Comparison of ENCODE assay signal across 1 cellular context in the genomic region with DNA sequence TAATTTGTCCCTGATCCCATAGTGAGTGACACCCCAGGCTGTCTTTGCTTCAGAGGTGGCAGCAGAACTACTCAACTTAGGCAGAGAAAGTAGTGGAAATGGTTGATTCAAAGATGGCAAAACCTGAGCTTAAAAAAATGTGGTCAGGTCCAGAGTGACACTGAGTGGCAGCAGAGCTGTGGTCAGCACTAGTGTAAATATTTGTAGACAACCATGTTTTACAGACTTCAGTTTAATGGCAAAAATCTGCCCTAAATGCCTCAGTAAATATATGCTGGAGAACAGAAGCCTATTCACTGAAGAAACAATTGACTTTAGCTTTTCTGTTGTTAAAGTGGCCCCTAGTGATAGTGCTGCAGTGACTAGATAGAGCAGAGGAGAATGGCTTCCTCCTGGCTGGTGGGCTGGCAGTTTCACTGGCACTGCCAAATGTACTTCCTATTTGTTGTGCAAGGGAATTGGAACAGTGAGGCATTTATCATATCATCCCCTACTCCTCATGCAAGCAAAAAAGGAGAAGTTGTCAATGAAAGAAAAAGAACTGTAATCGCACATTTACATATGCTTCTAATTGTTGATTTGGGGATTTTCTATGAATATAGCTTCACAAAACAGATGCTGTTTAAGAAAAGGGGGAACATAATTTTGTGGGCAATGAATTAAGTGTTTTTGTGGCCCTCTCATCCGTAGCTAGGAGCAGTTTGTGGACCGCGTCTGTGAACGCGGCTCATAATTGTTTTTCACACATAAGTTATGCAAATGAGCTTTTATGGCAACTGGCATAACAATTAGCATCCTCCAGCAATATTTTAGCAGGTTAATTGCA.
TF ChIP-seq lines count a peak whose summit lies in the region.

No MANE protein-coding gene starts in this region.

TF ChIP-seq in HepG2, 621 proteins besides CTCF, POLR2A, EP300 and RAD21 (continues in another document):
- peak; percentile 68 for TF ChIP-seq ZNF3 (CRISPR knock-in tag; IDR thresholded peaks at IDR 0.05)
- TF ChIP-seq, protein P1, sequence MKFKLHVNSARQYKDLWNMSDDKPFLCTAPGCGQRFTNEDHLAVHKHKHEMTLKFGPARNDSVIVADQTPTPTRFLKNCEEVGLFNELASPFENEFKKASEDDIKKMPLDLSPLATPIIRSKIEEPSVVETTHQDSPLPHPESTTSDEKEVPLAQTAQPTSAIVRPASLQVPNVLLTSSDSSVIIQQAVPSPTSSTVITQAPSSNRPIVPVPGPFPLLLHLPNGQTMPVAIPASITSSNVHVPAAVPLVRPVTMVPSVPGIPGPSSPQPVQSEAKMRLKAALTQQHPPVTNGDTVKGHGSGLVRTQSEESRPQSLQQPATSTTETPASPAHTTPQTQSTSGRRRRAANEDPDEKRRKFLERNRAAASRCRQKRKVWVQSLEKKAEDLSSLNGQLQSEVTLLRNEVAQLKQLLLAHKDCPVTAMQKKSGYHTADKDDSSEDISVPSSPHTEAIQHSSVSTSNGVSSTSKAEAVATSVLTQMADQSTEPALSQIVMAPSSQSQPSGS (CRISPR knock-in tag; IDR thresholded peaks at IDR 0.05): peak; percentile 66
- 0 out of 2 replicates have a peak, but pooled peaks have one; percentile 58 for TF ChIP-seq NR2F2 (IDR thresholded peaks at IDR 0.05; ENCODE audit: borderline replicate concordance, low read depth)
- TF ChIP-seq ATRX (CRISPR knock-in tag; IDR thresholded peaks at IDR 0.05; ENCODE audit: borderline replicate concordance): no peak
- TF ChIP-seq ZNF232 (CRISPR knock-in tag; IDR thresholded peaks at IDR 0.05; ENCODE audit: borderline replicate concordance): no peak
- TF ChIP-seq, protein P2, sequence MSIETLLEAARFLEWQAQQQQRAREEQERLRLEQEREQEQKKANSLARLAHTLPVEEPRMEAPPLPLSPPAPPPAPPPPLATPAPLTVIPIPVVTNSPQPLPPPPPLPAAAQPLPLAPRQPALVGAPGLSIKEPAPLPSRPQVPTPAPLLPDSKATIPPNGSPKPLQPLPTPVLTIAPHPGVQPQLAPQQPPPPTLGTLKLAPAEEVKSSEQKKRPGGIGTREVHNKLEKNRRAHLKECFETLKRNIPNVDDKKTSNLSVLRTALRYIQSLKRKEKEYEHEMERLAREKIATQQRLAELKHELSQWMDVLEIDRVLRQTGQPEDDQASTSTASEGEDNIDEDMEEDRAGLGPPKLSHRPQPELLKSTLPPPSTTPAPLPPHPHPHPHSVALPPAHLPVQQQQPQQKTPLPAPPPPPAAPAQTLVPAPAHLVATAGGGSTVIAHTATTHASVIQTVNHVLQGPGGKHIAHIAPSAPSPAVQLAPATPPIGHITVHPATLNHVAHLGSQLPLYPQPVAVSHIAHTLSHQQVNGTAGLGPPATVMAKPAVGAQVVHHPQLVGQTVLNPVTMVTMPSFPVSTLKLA (IDR thresholded peaks at IDR 0.05): no peak
- TF ChIP-seq SOX13 (IDR thresholded peaks at IDR 0.05): peak; percentile 58; the same call in 1 of the 2 replicates
- peak in 1 of 2 experiments; percentile 97; a peak in 2 of 4 replicates for TF ChIP-seq SOX13 (CRISPR knock-in tag; conservative IDR thresholded peaks at IDR 0.05 in 1 of 2, IDR thresholded peaks at IDR 0.05 in 1 of 2)
- TF ChIP-seq ZSCAN9 (CRISPR knock-in tag; IDR thresholded peaks at IDR 0.05; ENCODE audit: borderline replicate concordance): peak; percentile 47; the same call in 1 of the 2 replicates
- no peak for TF ChIP-seq FOXP1 (IDR thresholded peaks at IDR 0.05)
- TF ChIP-seq FOXP1 (CRISPR knock-in tag; IDR thresholded peaks at IDR 0.05): peak; percentile 56; the same call in 1 of the 2 replicates
- TF ChIP-seq TBX2 (CRISPR knock-in tag; IDR thresholded peaks at IDR 0.05; ENCODE audit: borderline replicate concordance): peak; percentile 70
- TF ChIP-seq FOXJ3 (CRISPR knock-in tag; IDR thresholded peaks at IDR 0.05; ENCODE audit: borderline replicate concordance): peak; percentile 72; the same call in 1 of the 2 replicates
- TF ChIP-seq, protein P3, sequence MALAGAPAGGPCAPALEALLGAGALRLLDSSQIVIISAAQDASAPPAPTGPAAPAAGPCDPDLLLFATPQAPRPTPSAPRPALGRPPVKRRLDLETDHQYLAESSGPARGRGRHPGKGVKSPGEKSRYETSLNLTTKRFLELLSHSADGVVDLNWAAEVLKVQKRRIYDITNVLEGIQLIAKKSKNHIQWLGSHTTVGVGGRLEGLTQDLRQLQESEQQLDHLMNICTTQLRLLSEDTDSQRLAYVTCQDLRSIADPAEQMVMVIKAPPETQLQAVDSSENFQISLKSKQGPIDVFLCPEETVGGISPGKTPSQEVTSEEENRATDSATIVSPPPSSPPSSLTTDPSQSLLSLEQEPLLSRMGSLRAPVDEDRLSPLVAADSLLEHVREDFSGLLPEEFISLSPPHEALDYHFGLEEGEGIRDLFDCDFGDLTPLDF (CRISPR knock-in tag; IDR thresholded peaks at IDR 0.05): no peak
- no peak for TF ChIP-seq ZC3H4 (CRISPR knock-in tag; IDR thresholded peaks at IDR 0.05; ENCODE audit: borderline replicate concordance)
- TF ChIP-seq ZNF678 (CRISPR knock-in tag; IDR thresholded peaks at IDR 0.05): no peak
- no peak for TF ChIP-seq SSRP1 (CRISPR knock-in tag; IDR thresholded peaks at IDR 0.05)
- peak; percentile 55 for TF ChIP-seq KAT8 (CRISPR knock-in tag; IDR thresholded peaks at IDR 0.05)
- TF ChIP-seq, protein P4, sequence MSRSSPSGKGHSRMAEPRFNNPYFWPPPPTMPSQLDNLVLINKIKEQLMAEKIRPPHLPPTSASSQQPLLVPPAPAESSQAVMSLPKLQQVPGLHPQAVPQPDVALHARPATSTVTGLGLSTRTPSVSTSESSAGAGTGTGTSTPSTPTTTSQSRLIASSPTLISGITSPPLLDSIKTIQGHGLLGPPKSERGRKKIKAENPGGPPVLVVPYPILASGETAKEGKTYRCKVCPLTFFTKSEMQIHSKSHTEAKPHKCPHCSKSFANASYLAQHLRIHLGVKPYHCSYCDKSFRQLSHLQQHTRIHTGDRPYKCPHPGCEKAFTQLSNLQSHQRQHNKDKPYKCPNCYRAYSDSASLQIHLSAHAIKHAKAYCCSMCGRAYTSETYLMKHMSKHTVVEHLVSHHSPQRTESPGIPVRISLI (CRISPR knock-in tag; IDR thresholded peaks at IDR 0.05; ENCODE audit: borderline replicate concordance): peak; percentile 83; the same call in 1 of the 2 replicates
- TF ChIP-seq SOX5 (CRISPR knock-in tag; IDR thresholded peaks at IDR 0.05; ENCODE audit: borderline replicate concordance): peak; percentile 97
- TF ChIP-seq, protein P5, sequence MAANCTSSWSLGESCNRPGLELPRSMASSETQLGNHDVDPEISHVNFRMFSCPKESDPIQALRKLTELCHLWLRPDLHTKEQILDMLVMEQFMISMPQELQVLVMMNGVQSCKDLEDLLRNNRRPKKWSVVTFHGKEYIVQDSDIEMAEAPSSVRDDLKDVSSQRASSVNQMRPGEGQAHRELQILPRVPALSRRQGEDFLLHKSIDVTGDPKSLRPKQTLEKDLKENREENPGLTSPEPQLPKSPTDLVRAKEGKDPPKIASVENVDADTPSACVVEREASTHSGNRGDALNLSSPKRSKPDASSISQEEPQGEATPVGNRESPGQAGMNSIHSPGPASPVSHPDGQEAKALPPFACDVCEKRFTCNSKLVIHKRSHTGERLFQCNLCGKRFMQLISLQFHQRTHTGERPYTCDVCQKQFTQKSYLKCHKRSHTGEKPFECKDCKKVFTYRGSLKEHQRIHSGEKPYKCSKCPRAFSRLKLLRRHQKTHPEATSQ (CRISPR knock-in tag; IDR thresholded peaks at IDR 0.05; ENCODE audit: borderline replicate concordance): peak; percentile 57; the same call in 1 of the 2 replicates
- TF ChIP-seq, protein P6, sequence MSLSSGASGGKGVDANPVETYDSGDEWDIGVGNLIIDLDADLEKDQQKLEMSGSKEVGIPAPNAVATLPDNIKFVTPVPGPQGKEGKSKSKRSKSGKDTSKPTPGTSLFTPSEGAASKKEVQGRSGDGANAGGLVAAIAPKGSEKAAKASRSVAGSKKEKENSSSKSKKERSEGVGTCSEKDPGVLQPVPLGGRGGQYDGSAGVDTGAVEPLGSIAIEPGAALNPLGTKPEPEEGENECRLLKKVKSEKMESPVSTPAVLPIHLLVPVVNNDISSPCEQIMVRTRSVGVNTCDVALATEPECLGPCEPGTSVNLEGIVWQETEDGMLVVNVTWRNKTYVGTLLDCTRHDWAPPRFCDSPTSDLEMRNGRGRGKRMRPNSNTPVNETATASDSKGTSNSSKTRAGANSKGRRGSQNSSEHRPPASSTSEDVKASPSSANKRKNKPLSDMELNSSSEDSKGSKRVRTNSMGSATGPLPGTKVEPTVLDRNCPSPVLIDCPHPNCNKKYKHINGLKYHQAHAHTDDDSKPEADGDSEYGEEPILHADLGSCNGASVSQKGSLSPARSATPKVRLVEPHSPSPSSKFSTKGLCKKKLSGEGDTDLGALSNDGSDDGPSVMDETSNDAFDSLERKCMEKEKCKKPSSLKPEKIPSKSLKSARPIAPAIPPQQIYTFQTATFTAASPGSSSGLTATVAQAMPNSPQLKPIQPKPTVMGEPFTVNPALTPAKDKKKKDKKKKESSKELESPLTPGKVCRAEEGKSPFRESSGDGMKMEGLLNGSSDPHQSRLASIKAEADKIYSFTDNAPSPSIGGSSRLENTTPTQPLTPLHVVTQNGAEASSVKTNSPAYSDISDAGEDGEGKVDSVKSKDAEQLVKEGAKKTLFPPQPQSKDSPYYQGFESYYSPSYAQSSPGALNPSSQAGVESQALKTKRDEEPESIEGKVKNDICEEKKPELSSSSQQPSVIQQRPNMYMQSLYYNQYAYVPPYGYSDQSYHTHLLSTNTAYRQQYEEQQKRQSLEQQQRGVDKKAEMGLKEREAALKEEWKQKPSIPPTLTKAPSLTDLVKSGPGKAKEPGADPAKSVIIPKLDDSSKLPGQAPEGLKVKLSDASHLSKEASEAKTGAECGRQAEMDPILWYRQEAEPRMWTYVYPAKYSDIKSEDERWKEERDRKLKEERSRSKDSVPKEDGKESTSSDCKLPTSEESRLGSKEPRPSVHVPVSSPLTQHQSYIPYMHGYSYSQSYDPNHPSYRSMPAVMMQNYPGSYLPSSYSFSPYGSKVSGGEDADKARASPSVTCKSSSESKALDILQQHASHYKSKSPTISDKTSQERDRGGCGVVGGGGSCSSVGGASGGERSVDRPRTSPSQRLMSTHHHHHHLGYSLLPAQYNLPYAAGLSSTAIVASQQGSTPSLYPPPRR (CRISPR knock-in tag; IDR thresholded peaks at IDR 0.05; ENCODE audit: borderline replicate concordance): peak; percentile 74; the same call in 1 of the 2 replicates
- TF ChIP-seq SNAPC2 (CRISPR knock-in tag; IDR thresholded peaks at IDR 0.05): peak; percentile 63; the same call in 1 of the 2 replicates
- TF ChIP-seq, protein P7, sequence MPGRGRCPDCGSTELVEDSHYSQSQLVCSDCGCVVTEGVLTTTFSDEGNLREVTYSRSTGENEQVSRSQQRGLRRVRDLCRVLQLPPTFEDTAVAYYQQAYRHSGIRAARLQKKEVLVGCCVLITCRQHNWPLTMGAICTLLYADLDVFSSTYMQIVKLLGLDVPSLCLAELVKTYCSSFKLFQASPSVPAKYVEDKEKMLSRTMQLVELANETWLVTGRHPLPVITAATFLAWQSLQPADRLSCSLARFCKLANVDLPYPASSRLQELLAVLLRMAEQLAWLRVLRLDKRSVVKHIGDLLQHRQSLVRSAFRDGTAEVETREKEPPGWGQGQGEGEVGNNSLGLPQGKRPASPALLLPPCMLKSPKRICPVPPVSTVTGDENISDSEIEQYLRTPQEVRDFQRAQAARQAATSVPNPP (CRISPR knock-in tag; IDR thresholded peaks at IDR 0.05): 0 out of 2 replicates have a peak, but pooled peaks have one; percentile 33
- TF ChIP-seq ZMYM4 (CRISPR knock-in tag; IDR thresholded peaks at IDR 0.05): 0 out of 2 replicates have a peak, but pooled peaks have one; percentile 26
- peak; percentile 63; the same call in 1 of the 2 replicates for TF ChIP-seq ZNF264 (CRISPR knock-in tag; IDR thresholded peaks at IDR 0.05)
- TF ChIP-seq CEBPG (CRISPR knock-in tag; IDR thresholded peaks at IDR 0.05): peak; percentile 50; the same call in 1 of the 2 replicates
- TF ChIP-seq, protein P8, sequence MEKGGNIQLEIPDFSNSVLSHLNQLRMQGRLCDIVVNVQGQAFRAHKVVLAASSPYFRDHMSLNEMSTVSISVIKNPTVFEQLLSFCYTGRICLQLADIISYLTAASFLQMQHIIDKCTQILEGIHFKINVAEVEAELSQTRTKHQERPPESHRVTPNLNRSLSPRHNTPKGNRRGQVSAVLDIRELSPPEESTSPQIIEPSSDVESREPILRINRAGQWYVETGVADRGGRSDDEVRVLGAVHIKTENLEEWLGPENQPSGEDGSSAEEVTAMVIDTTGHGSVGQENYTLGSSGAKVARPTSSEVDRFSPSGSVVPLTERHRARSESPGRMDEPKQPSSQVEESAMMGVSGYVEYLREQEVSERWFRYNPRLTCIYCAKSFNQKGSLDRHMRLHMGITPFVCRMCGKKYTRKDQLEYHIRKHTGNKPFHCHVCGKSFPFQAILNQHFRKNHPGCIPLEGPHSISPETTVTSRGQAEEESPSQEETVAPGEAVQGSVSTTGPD (CRISPR knock-in tag; IDR thresholded peaks at IDR 0.05): peak; percentile 93
- TF ChIP-seq, protein P9, sequence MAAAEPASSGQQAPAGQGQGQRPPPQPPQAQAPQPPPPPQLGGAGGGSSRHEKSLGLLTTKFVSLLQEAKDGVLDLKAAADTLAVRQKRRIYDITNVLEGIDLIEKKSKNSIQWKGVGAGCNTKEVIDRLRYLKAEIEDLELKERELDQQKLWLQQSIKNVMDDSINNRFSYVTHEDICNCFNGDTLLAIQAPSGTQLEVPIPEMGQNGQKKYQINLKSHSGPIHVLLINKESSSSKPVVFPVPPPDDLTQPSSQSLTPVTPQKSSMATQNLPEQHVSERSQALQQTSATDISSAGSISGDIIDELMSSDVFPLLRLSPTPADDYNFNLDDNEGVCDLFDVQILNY (CRISPR knock-in tag; conservative IDR thresholded peaks at IDR 0.05): no peak
- TF ChIP-seq, protein P10, sequence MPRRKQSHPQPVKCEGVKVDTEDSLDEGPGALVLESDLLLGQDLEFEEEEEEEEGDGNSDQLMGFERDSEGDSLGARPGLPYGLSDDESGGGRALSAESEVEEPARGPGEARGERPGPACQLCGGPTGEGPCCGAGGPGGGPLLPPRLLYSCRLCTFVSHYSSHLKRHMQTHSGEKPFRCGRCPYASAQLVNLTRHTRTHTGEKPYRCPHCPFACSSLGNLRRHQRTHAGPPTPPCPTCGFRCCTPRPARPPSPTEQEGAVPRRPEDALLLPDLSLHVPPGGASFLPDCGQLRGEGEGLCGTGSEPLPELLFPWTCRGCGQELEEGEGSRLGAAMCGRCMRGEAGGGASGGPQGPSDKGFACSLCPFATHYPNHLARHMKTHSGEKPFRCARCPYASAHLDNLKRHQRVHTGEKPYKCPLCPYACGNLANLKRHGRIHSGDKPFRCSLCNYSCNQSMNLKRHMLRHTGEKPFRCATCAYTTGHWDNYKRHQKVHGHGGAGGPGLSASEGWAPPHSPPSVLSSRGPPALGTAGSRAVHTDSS (CRISPR knock-in tag; conservative IDR thresholded peaks at IDR 0.05): no peak
- TF ChIP-seq, protein P11, sequence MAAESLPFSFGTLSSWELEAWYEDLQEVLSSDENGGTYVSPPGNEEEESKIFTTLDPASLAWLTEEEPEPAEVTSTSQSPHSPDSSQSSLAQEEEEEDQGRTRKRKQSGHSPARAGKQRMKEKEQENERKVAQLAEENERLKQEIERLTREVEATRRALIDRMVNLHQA (CRISPR knock-in tag; IDR thresholded peaks at IDR 0.05): no peak
- peak; percentile 51 for TF ChIP-seq ZNF644 (CRISPR knock-in tag; IDR thresholded peaks at IDR 0.05; ENCODE audit: low read depth)
- TF ChIP-seq, protein P12, sequence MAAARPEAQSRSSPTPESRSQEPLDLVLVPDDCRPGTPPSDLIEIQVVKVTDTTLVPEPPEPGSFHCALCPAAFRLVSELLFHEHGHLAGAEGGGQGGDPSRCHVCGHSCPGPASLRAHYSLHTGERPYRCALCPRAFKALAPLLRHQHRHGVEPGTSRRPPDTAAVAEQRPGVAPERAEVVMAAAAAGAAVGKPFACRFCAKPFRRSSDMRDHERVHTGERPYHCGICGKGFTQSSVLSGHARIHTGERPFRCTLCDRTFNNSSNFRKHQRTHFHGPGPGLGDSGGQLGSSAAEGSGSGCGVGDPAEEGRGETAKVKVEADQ (CRISPR knock-in tag; IDR thresholded peaks at IDR 0.05; ENCODE audit: borderline replicate concordance): no peak
- TF ChIP-seq ZNF251 (CRISPR knock-in tag; IDR thresholded peaks at IDR 0.05): no peak
- TF ChIP-seq FOXA3 (CRISPR knock-in tag; IDR thresholded peaks at IDR 0.05): peak; percentile 80; the same call in 1 of the 2 replicates
- no peak for TF ChIP-seq GTF3A (CRISPR knock-in tag; conservative IDR thresholded peaks at IDR 0.05)
